In the genomic region with DNA sequence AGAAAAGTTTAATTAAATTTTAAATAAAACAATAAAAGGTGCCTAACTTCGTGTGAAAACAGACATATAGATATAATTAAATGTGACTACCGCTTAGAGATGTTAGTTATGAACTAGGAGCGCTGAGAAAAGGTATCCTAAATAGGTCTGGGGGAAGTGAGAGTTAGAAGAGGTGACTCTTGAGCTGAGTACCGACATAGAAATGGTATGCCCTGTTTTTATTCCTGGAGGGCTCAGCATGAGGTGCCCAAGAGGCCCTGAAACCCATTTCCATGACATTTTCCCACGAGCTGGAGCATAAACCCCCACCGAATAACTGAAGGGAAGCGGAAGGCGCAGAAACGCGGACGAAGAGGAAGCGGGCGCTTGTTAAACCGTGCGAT, we compare ENCODE assay signal across 8 cellular contexts. TPM values are rescaled to one million over a fixed set of nuclear protein-coding genes. Genes with fewer than 3 reads are reported as not detected.
DNase-seq lines count a peak whose midpoint lies in the region; ATAC-seq and TF ChIP-seq lines count a peak whose summit lies in the region.

No MANE protein-coding gene starts in this region.

- H3K36me3 Mint-ChIP-seq in activated naive CD8-positive, alpha-beta T cell treated with anti-CD3 and anti-CD28 coated beads, Interleukin-2, amount 10 ng/mL, durations not matched to agents 7 days and 5 days: no peaks in the 10 kb centered on the region

- peaks cover 23% of the 10 kb centered on the region for H3K4me1 Mint-ChIP-seq in activated naive CD8-positive, alpha-beta T cell treated with anti-CD3 and anti-CD28 coated beads, Interleukin-2, amount 10 ng/mL, durations not matched to agents 7 days and 5 days

- POLR2A ChIA-PET in activated naive CD8-positive, alpha-beta T cell treated with anti-CD3 and anti-CD28 coated beads, Interleukin-2, amount 10 ng/mL, durations not matched to agents 7 days and 5 days (lab: Charles Lee): interaction anchor here (1.0 kb wide), 1 partner anchor 55 kb away, joined by 3 read pairs; no protein-coding TSS in a partner anchor

- no peak for TF ChIP-seq EP300 in upper lobe of left lung (IDR thresholded peaks at IDR 0.05)

- H3K27me3 ChIP-seq in cardiac muscle cell (no peaks in the 10 kb centered on the region), liver (ENCODE audit: control insufficient read depth in 4 of 4, insufficient read depth in 4 of 4, low read length in 3 of 4) (peaks cover 0 to 3% (median 0%) of the 10 kb centered on the region in 4 donors), upper lobe of left lung (no peaks in the 10 kb centered on the region)

- H3K9me3 ChIP-seq in cardiac muscle cell (ENCODE audit: low read depth) (no peaks in the 10 kb centered on the region), liver (ENCODE audit: control insufficient read depth in 4 of 4, low read length in 3 of 4) (peaks cover 0 to 2% (median 0%) of the 10 kb centered on the region in 4 donors), upper lobe of left lung (no peaks in the 10 kb centered on the region)

- H3K4me3 ChIP-seq in cardiac muscle cell (peak overlapping the region; percentile 47), liver (ENCODE audit: low read depth in 1 of 3, low read length in 3 of 3) (peak overlapping the region; percentile 48 to 87 (median 61)), upper lobe of left lung (peak overlapping the region; percentile 26 to 74 (median 67))

- intact Hi-C loops in cardiac septum (cut with DNase I): loop anchor here (5.0 kb wide), 2 partner anchors 40 to 255 kb away; a partner anchor contains a TSS

- H3K27ac Mint-ChIP-seq in activated naive CD8-positive, alpha-beta T cell treated with anti-CD3 and anti-CD28 coated beads, Interleukin-2, amount 10 ng/mL, durations not matched to agents 7 days and 5 days: peak overlapping the region; percentile 91

- TF ChIP-seq CTCF in cardiac muscle cell (IDR thresholded peaks at IDR 0.05; ENCODE audit: low read depth, low read length) (no peak), liver (IDR thresholded peaks at IDR 0.05; ENCODE audit: low read depth, low read length, missing input control) (no peak), upper lobe of left lung (IDR thresholded peaks at IDR 0.05) (no peak)

- 6% methylated on average over 15 of the region's 15 CpGs for WGBS in liver
- WGBS in upper lobe of left lung, 2 donors: 4 to 7% methylated on average over 15 of the region's 15 CpGs

- TF ChIP-seq RAD21 in liver (IDR thresholded peaks at IDR 0.05): no peak

- no peaks in the 10 kb centered on the region for H3K9me3 Mint-ChIP-seq in activated naive CD8-positive, alpha-beta T cell treated with anti-CD3 and anti-CD28 coated beads, Interleukin-2, amount 10 ng/mL, durations not matched to agents 7 days and 5 days

- peak overlapping the region in 1 of 2 donors; percentile 36 for H3K9ac ChIP-seq in liver (ENCODE audit: low read depth in 1 of 2, low read length in 2 of 2)

- TF ChIP-seq POLR2A in upper lobe of left lung (IDR thresholded peaks at IDR 0.05): peak in 1 of 4 donors; percentile 68

- H3K4me1 ChIP-seq in cardiac muscle cell (ENCODE audit: low read depth): peaks cover 21% of the 10 kb centered on the region
- H3K4me1 ChIP-seq in liver (ENCODE audit: control insufficient read depth in 4 of 4, insufficient read depth in 4 of 4, low read length in 3 of 4): peaks cover 0 to 10% (median 5%) of the 10 kb centered on the region in 4 donors
- peaks cover 21 to 31% (median 28%) of the 10 kb centered on the region in 4 donors for H3K4me1 ChIP-seq in upper lobe of left lung

- ATAC-seq in activated naive CD8-positive, alpha-beta T cell treated with anti-CD3 and anti-CD28 coated beads, Interleukin-2, amount 10 ng/mL, durations not matched to agents 7 days and 5 days (ENCODE audit: low read depth): no peak
- ATAC-seq in upper lobe of left lung (ENCODE audit: low FRiP score in 2 of 2): peak in 1 of 2 donors; percentile 4

- peak overlapping the region; percentile 95 for H3K4me3 Mint-ChIP-seq in activated naive CD8-positive, alpha-beta T cell treated with anti-CD3 and anti-CD28 coated beads, Interleukin-2, amount 10 ng/mL, durations not matched to agents 7 days and 5 days

- peaks cover 4% of the 10 kb centered on the region for H3K27me3 Mint-ChIP-seq in activated naive CD8-positive, alpha-beta T cell treated with anti-CD3 and anti-CD28 coated beads, Interleukin-2, amount 10 ng/mL, durations not matched to agents 7 days and 5 days

- DNase-seq in cardiac muscle cell (ENCODE audit: low read depth in 1 of 2, low spot score in 1 of 2): no peak
- DNase-seq in cardiac septum (ENCODE audit: low spot score): no peak
- no peak for DNase-seq in activated naive CD8-positive, alpha-beta T cell treated with anti-CD3 and anti-CD28 coated beads, Interleukin-2, amount 10 ng/mL, durations not matched to agents 7 days and 5 days
- no peak for DNase-seq in upper lobe of left lung
- no peak for DNase-seq in H4 (ENCODE audit: low spot score)
- DNase-seq in NCI-H1694 (lab: John Stamatoyannopoulos, UW): no peak
- DNase-seq in middle frontal gyrus (ENCODE audit: extremely low spot score, low spot score): no peak

- no peaks in the 10 kb centered on the region for H3K36me3 ChIP-seq in cardiac muscle cell
- H3K36me3 ChIP-seq in liver (ENCODE audit: control insufficient read depth in 4 of 4, insufficient read depth in 3 of 4, low read depth in 1 of 4, low read length in 3 of 4): no peaks in the 10 kb centered on the region
- no peaks in the 10 kb centered on the region for H3K36me3 ChIP-seq in upper lobe of left lung

- H3K27ac ChIP-seq in cardiac muscle cell (peak overlapping the region; percentile 89), liver (ENCODE audit: low read depth in 1 of 2, low read length in 2 of 2) (peak overlapping the region; percentile 29 to 62), upper lobe of left lung (peak overlapping the region; percentile 87 to 97 (median 94))

TF ChIP-seq in liver, 16 proteins besides CTCF, POLR2A, EP300 and RAD21 (continues in another document):
- TF ChIP-seq RXRA (IDR thresholded peaks at IDR 0.05): no peak
- TF ChIP-seq, protein P1, sequence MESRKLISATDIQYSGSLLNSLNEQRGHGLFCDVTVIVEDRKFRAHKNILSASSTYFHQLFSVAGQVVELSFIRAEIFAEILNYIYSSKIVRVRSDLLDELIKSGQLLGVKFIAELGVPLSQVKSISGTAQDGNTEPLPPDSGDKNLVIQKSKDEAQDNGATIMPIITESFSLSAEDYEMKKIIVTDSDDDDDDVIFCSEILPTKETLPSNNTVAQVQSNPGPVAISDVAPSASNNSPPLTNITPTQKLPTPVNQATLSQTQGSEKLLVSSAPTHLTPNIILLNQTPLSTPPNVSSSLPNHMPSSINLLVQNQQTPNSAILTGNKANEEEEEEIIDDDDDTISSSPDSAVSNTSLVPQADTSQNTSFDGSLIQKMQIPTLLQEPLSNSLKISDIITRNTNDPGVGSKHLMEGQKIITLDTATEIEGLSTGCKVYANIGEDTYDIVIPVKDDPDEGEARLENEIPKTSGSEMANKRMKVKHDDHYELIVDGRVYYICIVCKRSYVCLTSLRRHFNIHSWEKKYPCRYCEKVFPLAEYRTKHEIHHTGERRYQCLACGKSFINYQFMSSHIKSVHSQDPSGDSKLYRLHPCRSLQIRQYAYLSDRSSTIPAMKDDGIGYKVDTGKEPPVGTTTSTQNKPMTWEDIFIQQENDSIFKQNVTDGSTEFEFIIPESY (IDR thresholded peaks at IDR 0.05): no peak
- no peak for TF ChIP-seq FOXA1 (IDR thresholded peaks at IDR 0.05)
- TF ChIP-seq SP1 (IDR thresholded peaks at IDR 0.05): no peak
- TF ChIP-seq JUND (IDR thresholded peaks at IDR 0.05): no peak
- TF ChIP-seq EGR1 (IDR thresholded peaks at IDR 0.05; ENCODE audit: low read depth in 2 of 2): no peak
- no peak for TF ChIP-seq FOXA2 (IDR thresholded peaks at IDR 0.05)
- TF ChIP-seq, protein P2, sequence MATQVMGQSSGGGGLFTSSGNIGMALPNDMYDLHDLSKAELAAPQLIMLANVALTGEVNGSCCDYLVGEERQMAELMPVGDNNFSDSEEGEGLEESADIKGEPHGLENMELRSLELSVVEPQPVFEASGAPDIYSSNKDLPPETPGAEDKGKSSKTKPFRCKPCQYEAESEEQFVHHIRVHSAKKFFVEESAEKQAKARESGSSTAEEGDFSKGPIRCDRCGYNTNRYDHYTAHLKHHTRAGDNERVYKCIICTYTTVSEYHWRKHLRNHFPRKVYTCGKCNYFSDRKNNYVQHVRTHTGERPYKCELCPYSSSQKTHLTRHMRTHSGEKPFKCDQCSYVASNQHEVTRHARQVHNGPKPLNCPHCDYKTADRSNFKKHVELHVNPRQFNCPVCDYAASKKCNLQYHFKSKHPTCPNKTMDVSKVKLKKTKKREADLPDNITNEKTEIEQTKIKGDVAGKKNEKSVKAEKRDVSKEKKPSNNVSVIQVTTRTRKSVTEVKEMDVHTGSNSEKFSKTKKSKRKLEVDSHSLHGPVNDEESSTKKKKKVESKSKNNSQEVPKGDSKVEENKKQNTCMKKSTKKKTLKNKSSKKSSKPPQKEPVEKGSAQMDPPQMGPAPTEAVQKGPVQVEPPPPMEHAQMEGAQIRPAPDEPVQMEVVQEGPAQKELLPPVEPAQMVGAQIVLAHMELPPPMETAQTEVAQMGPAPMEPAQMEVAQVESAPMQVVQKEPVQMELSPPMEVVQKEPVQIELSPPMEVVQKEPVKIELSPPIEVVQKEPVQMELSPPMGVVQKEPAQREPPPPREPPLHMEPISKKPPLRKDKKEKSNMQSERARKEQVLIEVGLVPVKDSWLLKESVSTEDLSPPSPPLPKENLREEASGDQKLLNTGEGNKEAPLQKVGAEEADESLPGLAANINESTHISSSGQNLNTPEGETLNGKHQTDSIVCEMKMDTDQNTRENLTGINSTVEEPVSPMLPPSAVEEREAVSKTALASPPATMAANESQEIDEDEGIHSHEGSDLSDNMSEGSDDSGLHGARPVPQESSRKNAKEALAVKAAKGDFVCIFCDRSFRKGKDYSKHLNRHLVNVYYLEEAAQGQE (IDR thresholded peaks at IDR 0.05): peak; percentile 35
- TF ChIP-seq YY1 (IDR thresholded peaks at IDR 0.05): no peak
- TF ChIP-seq, protein P3, sequence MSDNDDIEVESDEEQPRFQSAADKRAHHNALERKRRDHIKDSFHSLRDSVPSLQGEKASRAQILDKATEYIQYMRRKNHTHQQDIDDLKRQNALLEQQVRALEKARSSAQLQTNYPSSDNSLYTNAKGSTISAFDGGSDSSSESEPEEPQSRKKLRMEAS (IDR thresholded peaks at IDR 0.05): peak; percentile 68
- TF ChIP-seq, protein P4, sequence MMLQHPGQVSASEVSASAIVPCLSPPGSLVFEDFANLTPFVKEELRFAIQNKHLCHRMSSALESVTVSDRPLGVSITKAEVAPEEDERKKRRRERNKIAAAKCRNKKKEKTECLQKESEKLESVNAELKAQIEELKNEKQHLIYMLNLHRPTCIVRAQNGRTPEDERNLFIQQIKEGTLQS (IDR thresholded peaks at IDR 0.05): no peak

RNA-seq across cellular contexts. Expression of a gene that starts 0.4 kb away (rescaled TPM):
- 55.4 and 72.2 TPM in 2 replicates for total RNA-seq in cardiac muscle cell
- polyA plus RNA-seq in cardiac muscle cell: 95.3 and 111 TPM in 2 replicates
- total RNA-seq in cardiac septum: 26.4 TPM
- 10 to 100 TPM; 22.0 TPM for total RNA-seq in activated naive CD8-positive, alpha-beta T cell treated with anti-CD3 and anti-CD28 coated beads, Interleukin-2, amount 10 ng/mL, durations not matched to agents 7 days and 5 days
- total RNA-seq in liver: 10 to 100 TPM in 1 of 2 donors, 1 to 10 TPM in 1; 9.7 to 25.1 TPM
- polyA plus RNA-seq in liver: 10 to 100 TPM in 1 of 2 donors, 1 to 10 TPM in 1; 9.1 to 10.7 TPM
- total RNA-seq in upper lobe of left lung: 10 to 100 TPM; 30.3 to 80.0 (median 51.1) TPM
- 214 and 267 TPM in 2 replicates for total RNA-seq in H4 (2014; rRNA removed; shearing (Covaris generic))
